ENCODE assay signal across 1 cellular context in the genomic region with DNA sequence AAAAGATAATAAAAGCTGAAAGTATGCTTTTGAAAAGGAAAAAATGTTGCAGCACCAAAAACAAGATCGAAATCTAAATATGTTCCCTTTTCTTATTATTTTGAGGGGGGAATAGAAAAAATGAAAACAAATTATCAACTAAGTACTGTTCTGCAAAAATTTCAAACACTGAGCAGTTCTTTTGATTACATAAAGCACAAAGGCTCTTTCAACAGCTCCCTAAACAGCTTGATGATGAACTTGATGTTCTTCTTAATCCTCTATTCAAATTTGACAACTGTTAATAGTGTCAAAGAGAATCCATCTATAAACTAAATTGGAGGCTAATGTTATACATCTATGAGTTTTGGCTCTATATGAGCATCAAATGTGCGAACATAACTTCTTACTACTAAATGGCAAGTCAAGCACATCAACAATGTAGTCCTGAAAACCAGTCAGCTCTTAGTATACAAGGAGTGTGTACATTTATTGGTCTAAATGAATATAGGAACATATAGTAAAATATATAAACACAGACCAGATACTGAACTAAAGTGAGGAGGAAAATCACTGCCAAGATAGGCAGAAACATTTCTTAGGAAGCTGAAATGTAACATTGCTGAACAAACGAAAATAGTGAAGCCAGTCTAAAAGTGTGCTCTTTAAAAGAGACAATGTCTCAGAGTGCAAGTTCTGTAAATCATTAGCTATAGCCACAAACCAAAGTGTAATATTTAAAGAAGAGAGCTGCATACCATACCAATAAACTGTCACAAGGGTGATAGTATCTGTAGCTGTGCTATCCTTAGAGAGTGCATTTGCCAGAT.
TF ChIP-seq lines count a peak whose summit lies in the region.

No MANE protein-coding gene starts in this region.

TF ChIP-seq in HepG2, 621 proteins besides CTCF, POLR2A, EP300 and RAD21 (continued from another document):
- TF ChIP-seq, protein P1, sequence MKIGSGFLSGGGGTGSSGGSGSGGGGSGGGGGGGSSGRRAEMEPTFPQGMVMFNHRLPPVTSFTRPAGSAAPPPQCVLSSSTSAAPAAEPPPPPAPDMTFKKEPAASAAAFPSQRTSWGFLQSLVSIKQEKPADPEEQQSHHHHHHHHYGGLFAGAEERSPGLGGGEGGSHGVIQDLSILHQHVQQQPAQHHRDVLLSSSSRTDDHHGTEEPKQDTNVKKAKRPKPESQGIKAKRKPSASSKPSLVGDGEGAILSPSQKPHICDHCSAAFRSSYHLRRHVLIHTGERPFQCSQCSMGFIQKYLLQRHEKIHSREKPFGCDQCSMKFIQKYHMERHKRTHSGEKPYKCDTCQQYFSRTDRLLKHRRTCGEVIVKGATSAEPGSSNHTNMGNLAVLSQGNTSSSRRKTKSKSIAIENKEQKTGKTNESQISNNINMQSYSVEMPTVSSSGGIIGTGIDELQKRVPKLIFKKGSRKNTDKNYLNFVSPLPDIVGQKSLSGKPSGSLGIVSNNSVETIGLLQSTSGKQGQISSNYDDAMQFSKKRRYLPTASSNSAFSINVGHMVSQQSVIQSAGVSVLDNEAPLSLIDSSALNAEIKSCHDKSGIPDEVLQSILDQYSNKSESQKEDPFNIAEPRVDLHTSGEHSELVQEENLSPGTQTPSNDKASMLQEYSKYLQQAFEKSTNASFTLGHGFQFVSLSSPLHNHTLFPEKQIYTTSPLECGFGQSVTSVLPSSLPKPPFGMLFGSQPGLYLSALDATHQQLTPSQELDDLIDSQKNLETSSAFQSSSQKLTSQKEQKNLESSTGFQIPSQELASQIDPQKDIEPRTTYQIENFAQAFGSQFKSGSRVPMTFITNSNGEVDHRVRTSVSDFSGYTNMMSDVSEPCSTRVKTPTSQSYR (CRISPR knock-in tag; IDR thresholded peaks at IDR 0.05; ENCODE audit: borderline replicate concordance) = no peak
- TF ChIP-seq MAZ (IDR thresholded peaks at IDR 0.05; ENCODE audit: borderline replicate concordance, low read depth, low read length) (no peak), MAZ (CRISPR knock-in tag; IDR thresholded peaks at IDR 0.05; ENCODE audit: low read depth) (no peak), PHF5A (CRISPR knock-in tag; IDR thresholded peaks at IDR 0.05; ENCODE audit: low read depth, unreplicated experiment) (no peak), GPN1 (CRISPR knock-in tag; IDR thresholded peaks at IDR 0.05; ENCODE audit: borderline replicate concordance) (no peak), SAP130 (CRISPR knock-in tag; IDR thresholded peaks at IDR 0.05; ENCODE audit: low read depth) (peak; percentile 36; the same call in 1 of the 2 replicates)
- TF ChIP-seq, protein P2, sequence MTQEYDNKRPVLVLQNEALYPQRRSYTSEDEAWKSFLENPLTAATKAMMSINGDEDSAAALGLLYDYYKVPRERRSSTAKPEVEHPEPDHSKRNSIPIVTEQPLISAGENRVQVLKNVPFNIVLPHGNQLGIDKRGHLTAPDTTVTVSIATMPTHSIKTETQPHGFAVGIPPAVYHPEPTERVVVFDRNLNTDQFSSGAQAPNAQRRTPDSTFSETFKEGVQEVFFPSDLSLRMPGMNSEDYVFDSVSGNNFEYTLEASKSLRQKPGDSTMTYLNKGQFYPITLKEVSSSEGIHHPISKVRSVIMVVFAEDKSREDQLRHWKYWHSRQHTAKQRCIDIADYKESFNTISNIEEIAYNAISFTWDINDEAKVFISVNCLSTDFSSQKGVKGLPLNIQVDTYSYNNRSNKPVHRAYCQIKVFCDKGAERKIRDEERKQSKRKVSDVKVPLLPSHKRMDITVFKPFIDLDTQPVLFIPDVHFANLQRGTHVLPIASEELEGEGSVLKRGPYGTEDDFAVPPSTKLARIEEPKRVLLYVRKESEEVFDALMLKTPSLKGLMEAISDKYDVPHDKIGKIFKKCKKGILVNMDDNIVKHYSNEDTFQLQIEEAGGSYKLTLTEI (CRISPR knock-in tag; conservative IDR thresholded peaks at IDR 0.05) = no peak
- TF ChIP-seq, protein P3, sequence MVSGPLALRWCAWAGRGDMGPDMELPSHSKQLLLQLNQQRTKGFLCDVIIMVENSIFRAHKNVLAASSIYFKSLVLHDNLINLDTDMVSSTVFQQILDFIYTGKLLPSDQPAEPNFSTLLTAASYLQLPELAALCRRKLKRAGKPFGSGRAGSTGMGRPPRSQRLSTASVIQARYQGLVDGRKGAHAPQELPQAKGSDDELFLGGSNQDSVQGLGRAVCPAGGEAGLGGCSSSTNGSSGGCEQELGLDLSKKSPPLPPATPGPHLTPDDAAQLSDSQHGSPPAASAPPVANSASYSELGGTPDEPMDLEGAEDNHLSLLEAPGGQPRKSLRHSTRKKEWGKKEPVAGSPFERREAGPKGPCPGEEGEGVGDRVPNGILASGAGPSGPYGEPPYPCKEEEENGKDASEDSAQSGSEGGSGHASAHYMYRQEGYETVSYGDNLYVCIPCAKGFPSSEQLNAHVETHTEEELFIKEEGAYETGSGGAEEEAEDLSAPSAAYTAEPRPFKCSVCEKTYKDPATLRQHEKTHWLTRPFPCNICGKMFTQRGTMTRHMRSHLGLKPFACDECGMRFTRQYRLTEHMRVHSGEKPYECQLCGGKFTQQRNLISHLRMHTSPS (CRISPR knock-in tag; IDR thresholded peaks at IDR 0.05; ENCODE audit: low read depth) = no peak
